In genomic region chr14:27536748-27537147, GRCh38 we compare ENCODE assay signal across 28 cellular contexts.
"Had no signal": no experiment of that assay in that cellular context is flagged by ENCODE, and none has a peak within 500 bp of the region (broad histone marks: within the 10 kb centered on the region; RNA-seq: fewer than 3 reads in every experiment).

No MANE protein-coding gene starts in this region.

- FAIRE-seq: colon, endometrium, endothelial cell of umbilical vein, frontal cortex had no signal

- H3K4me1 ChIP-seq: colonic mucosa, esophagus muscularis mucosa, esophagus squamous epithelium, foreskin keratinocyte, gastrocnemius medialis, gastroesophageal sphincter, heart left ventricle, heart right ventricle had no signal

- H3K9me3 ChIP-seq: colonic mucosa, esophagus muscularis mucosa, esophagus squamous epithelium, gastrocnemius medialis, gastroesophageal sphincter had no signal

- H3K4me3 ChIP-seq: colonic mucosa, coronary artery, dorsolateral prefrontal cortex, esophagus muscularis mucosa, esophagus squamous epithelium, gastrocnemius medialis, gastroesophageal sphincter, heart left ventricle, heart right ventricle had no signal

- H3K36me3 ChIP-seq: colonic mucosa, esophagus muscularis mucosa, esophagus squamous epithelium, gastrocnemius medialis, gastroesophageal sphincter, heart left ventricle, heart right ventricle had no signal

- H3K27me3 ChIP-seq: colonic mucosa, dorsolateral prefrontal cortex, esophagus muscularis mucosa, esophagus squamous epithelium, foreskin keratinocyte, gastrocnemius medialis, gastroesophageal sphincter, heart left ventricle, heart right ventricle had no signal

- H3K27ac ChIP-seq: colonic mucosa, coronary artery, dorsolateral prefrontal cortex, epithelial cell of prostate, esophagus muscularis mucosa, esophagus squamous epithelium, foreskin keratinocyte, gastrocnemius medialis, gastroesophageal sphincter, heart left ventricle, heart right ventricle had no signal

- ATAC-seq: effector memory CD8-positive, alpha-beta T cell; esophagus mucosa; foreskin keratinocyte; gastrocnemius medialis; gastroesophageal sphincter; heart left ventricle; heart right ventricle had no signal

- DNase-seq: colonic mucosa; cortex of kidney; dermis blood vessel endothelial cell; dorsolateral prefrontal cortex; effector CD4-positive, alpha-beta T cell; effector CD8-positive, alpha-beta T cell; effector memory CD4-positive, alpha-beta T cell; effector memory CD8-positive, alpha-beta T cell; endodermal cell; erythroblast; esophagus squamous epithelium; foreskin fibroblast; foreskin keratinocyte; foreskin melanocyte; gastrocnemius medialis; glutamatergic neuron; head of caudate nucleus; heart left ventricle; heart right ventricle had no signal
